ENCODE assay signal across 1 cellular context in genomic region chr16:65069090-65069489, GRCh38.
TF ChIP-seq lines count a peak whose summit lies in the region.

No MANE protein-coding gene starts in this region.

TF ChIP-seq in HepG2, 621 proteins besides CTCF, POLR2A, EP300 and RAD21:
- TF ChIP-seq ZNF275 (CRISPR knock-in tag; IDR thresholded peaks at IDR 0.05; ENCODE audit: borderline replicate concordance) (no peak), CREB1 (IDR thresholded peaks at IDR 0.05) (peak; percentile 81), CREB1 (CRISPR knock-in tag; IDR thresholded peaks at IDR 0.05) (no peak)
